Comparison of ENCODE assay signal across 22 cellular contexts in genomic region chr14:51096870-51097269, GRCh38.
"Had no signal": no experiment of that assay in that cellular context is flagged by ENCODE, and none has a peak within 500 bp of the region (broad histone marks: within the 10 kb centered on the region; RNA-seq: fewer than 3 reads in every experiment).

No MANE protein-coding gene starts in this region.

- FAIRE-seq: frontal cortex had no signal

- DNase-seq: activated B cell treated with CpG ODN at 0.5 μM for 24 hours; activated CD4-positive, alpha-beta T cell treated with anti-CD3 and anti-CD28 coated beads for 48 hours; activated CD4-positive, alpha-beta T cell treated with anti-CD3 and anti-CD28 coated beads, Interleukin-2, amount 50 U/mL, for 1 hour; activated CD4-positive, alpha-beta T cell treated with anti-CD3 and anti-CD28 coated beads, Interleukin-2, amount 50 U/mL, for 48 hours; activated CD8-positive, alpha-beta memory T cell treated with anti-CD3 and anti-CD28 coated beads for 24 hours; activated CD8-positive, alpha-beta T cell treated with anti-CD3 and anti-CD28 coated beads for 36 hours; activated effector memory CD4-positive, alpha-beta T cell treated with Interleukin-2 at 50 U/mL for 16 hours; activated gamma-delta T cell treated with Interleukin-2 at 50 U/mL for 16 hours; activated naive CD4-positive, alpha-beta T cell treated with anti-CD3 and anti-CD28 coated beads, Interleukin-2, amount 50 U/mL, for 16 hours; activated naive CD4-positive, alpha-beta T cell treated with Interleukin-2 at 50 U/mL for 16 hours; activated T-cell treated with anti-CD3 and anti-CD28 coated beads, Interleukin-2, amount 50 U/mL, for 4 hours; amniotic stem cell; central memory CD4-positive, alpha-beta T cell; cerebellar nuclear complex; colonic mucosa; effector memory CD4-positive, alpha-beta T cell; endodermal cell; foreskin fibroblast; head of caudate nucleus; T1000; WERI-Rb-1 had no signal
